In genomic region chr17:17041018-17041521, GRCh38 we compare ENCODE assay signal across 8 cellular contexts. TPM values are rescaled to one million over a fixed set of nuclear protein-coding genes. Genes with fewer than 3 reads are reported as not detected.
DNase-seq lines count a peak whose midpoint lies in the region; ATAC-seq and TF ChIP-seq lines count a peak whose summit lies in the region.

No MANE protein-coding gene starts in this region.

- H3K9me3 Mint-ChIP-seq in CD4-positive, CD25-positive, alpha-beta regulatory T cell: no peaks in the 10 kb centered on the region
- no peaks in the 10 kb centered on the region for H3K9me3 Mint-ChIP-seq in activated CD8-positive, alpha-beta T cell treated with anti-CD3 and anti-CD28 coated beads for 36 hours
- H3K9me3 Mint-ChIP-seq in immature natural killer cell: no peaks in the 10 kb centered on the region
- no peaks in the 10 kb centered on the region for H3K9me3 Mint-ChIP-seq in stimulated activated naive CD8-positive, alpha-beta T cell treated with anti-CD3 and anti-CD28 coated beads, Interleukin-15, amount 100 ng/mL, for 72 hours

- no peak overlapping the region for H3K4me3 ChIP-seq in CD4-positive, CD25-positive, alpha-beta regulatory T cell (ENCODE audit: low read depth, low read length)
- H3K4me3 ChIP-seq in Jurkat, Clone E6-1 (ENCODE audit: low read length): peak overlapping the region; percentile 56; the same call in 1 of the 2 replicates

- POLR2A ChIA-PET in activated CD8-positive, alpha-beta T cell treated with anti-CD3 and anti-CD28 coated beads for 36 hours (lab: Charles Lee): no interaction called here

- intact Hi-C loops in activated CD8-positive, alpha-beta T cell treated with anti-CD3 and anti-CD28 coated beads for 36 hours (cut with micrococcal nuclease): no loop called here

- no peak for TF ChIP-seq CTCF in activated CD8-positive, alpha-beta T cell treated with anti-CD3 and anti-CD28 coated beads for 36 hours (IDR thresholded peaks at IDR 0.05)

- H3K4me3 Mint-ChIP-seq in CD4-positive, CD25-positive, alpha-beta regulatory T cell: peak overlapping the region; percentile 73 to 84 (median 78)
- peak overlapping the region; percentile 62 for H3K4me3 Mint-ChIP-seq in activated CD8-positive, alpha-beta T cell treated with anti-CD3 and anti-CD28 coated beads for 36 hours
- H3K4me3 Mint-ChIP-seq in immature natural killer cell: peak overlapping the region; percentile 57 to 72 (median 68)
- peak overlapping the region; percentile 85 to 86 for H3K4me3 Mint-ChIP-seq in stimulated activated naive CD8-positive, alpha-beta T cell treated with anti-CD3 and anti-CD28 coated beads, Interleukin-15, amount 100 ng/mL, for 72 hours

- H3K9me3 ChIP-seq in CD4-positive, CD25-positive, alpha-beta regulatory T cell (ENCODE audit: control insufficient read depth in 2 of 2, low read length in 2 of 2): no peaks in the 10 kb centered on the region

- H3K27me3 Mint-ChIP-seq in CD4-positive, CD25-positive, alpha-beta regulatory T cell: no peaks in the 10 kb centered on the region
- no peaks in the 10 kb centered on the region for H3K27me3 Mint-ChIP-seq in activated CD8-positive, alpha-beta T cell treated with anti-CD3 and anti-CD28 coated beads for 36 hours
- peaks cover 0 to 5% (median 2%) of the 10 kb centered on the region in 3 donors for H3K27me3 Mint-ChIP-seq in immature natural killer cell (ENCODE audit: low read depth in 3 of 3)
- H3K27me3 Mint-ChIP-seq in stimulated activated naive CD8-positive, alpha-beta T cell treated with anti-CD3 and anti-CD28 coated beads, Interleukin-15, amount 100 ng/mL, for 72 hours: no peaks in the 10 kb centered on the region

- CTCF ChIA-PET in activated CD8-positive, alpha-beta T cell treated with anti-CD3 and anti-CD28 coated beads for 36 hours (lab: Charles Lee): interaction anchor here (0.7 to 1.3 kb wide), 3 partner anchors 12 to 232 kb away, joined by 3 read pairs; no protein-coding TSS in a partner anchor

- peaks cover 1% of the 10 kb centered on the region for H3K36me3 Mint-ChIP-seq in CD4-positive, CD25-positive, alpha-beta regulatory T cell
- H3K36me3 Mint-ChIP-seq in activated CD8-positive, alpha-beta T cell treated with anti-CD3 and anti-CD28 coated beads for 36 hours (ENCODE audit: low read depth): no peaks in the 10 kb centered on the region
- H3K36me3 Mint-ChIP-seq in immature natural killer cell: no peaks in the 10 kb centered on the region

- no peak overlapping the region for H3K27ac ChIP-seq in CD4-positive, CD25-positive, alpha-beta regulatory T cell (ENCODE audit: insufficient read depth, low read length, poor library complexity, severe bottlenecking)

- H3K27ac Mint-ChIP-seq in CD4-positive, CD25-positive, alpha-beta regulatory T cell: peak overlapping the region in 1 of 3 donors; percentile 17
- H3K27ac Mint-ChIP-seq in activated CD8-positive, alpha-beta T cell treated with anti-CD3 and anti-CD28 coated beads for 36 hours: no peak overlapping the region
- peak overlapping the region in 3 of 6 donors; percentile 4 to 59 (median 22) for H3K27ac Mint-ChIP-seq in immature natural killer cell
- no peak overlapping the region for H3K27ac Mint-ChIP-seq in stimulated activated naive CD8-positive, alpha-beta T cell treated with anti-CD3 and anti-CD28 coated beads, Interleukin-15, amount 100 ng/mL, for 72 hours

- no peaks in the 10 kb centered on the region for H3K36me3 ChIP-seq in CD4-positive, CD25-positive, alpha-beta regulatory T cell (ENCODE audit: control insufficient read depth, insufficient read depth, low read length)

- no peaks in the 10 kb centered on the region for H3K27me3 ChIP-seq in CD4-positive, CD25-positive, alpha-beta regulatory T cell (ENCODE audit: control insufficient read depth, insufficient read depth, low read length)

- peaks cover 17 to 43% (median 27%) of the 10 kb centered on the region in 4 donors for H3K4me1 Mint-ChIP-seq in CD4-positive, CD25-positive, alpha-beta regulatory T cell
- H3K4me1 Mint-ChIP-seq in activated CD8-positive, alpha-beta T cell treated with anti-CD3 and anti-CD28 coated beads for 36 hours (ENCODE audit: low read depth): peaks cover 36% of the 10 kb centered on the region
- peaks cover 38 to 42% of the 10 kb centered on the region in 2 donors for H3K4me1 Mint-ChIP-seq in immature natural killer cell
- peaks cover 44% of the 10 kb centered on the region for H3K4me1 Mint-ChIP-seq in stimulated activated naive CD8-positive, alpha-beta T cell treated with anti-CD3 and anti-CD28 coated beads, Interleukin-15, amount 100 ng/mL, for 72 hours

- peaks cover 42% of the 10 kb centered on the region for H3K4me1 ChIP-seq in CD4-positive, CD25-positive, alpha-beta regulatory T cell (ENCODE audit: control insufficient read depth, insufficient read depth, low read length, poor library complexity, severe bottlenecking)

- DNase-seq in CD4-positive, CD25-positive, alpha-beta regulatory T cell: no peak
- no peak for DNase-seq in Jurkat, Clone E6-1 (ENCODE audit: low read depth, low spot score)
- DNase-seq in activated CD8-positive, alpha-beta T cell treated with anti-CD3 and anti-CD28 coated beads for 36 hours: no peak
- DNase-seq in immature natural killer cell (no peak), NCI-H774 (lab: John Stamatoyannopoulos, UW) (no peak)
- DNase-seq in stimulated activated naive CD8-positive, alpha-beta T cell treated with anti-CD3 and anti-CD28 coated beads, Interleukin-15, amount 100 ng/mL, for 72 hours: no peak

- ATAC-seq in CD4-positive, CD25-positive, alpha-beta regulatory T cell (ENCODE audit: low read depth in 2 of 2): no peak
- ATAC-seq in activated CD8-positive, alpha-beta T cell treated with anti-CD3 and anti-CD28 coated beads for 36 hours: no peak
- ATAC-seq in stimulated activated naive CD8-positive, alpha-beta T cell treated with anti-CD3 and anti-CD28 coated beads, Interleukin-15, amount 100 ng/mL, for 72 hours: no peak
- ATAC-seq in HG03095 (IDR thresholded peaks at IDR 0.05; ENCODE audit: unreplicated experiment) (no peak), GM19467 (IDR thresholded peaks at IDR 0.05; ENCODE audit: unreplicated experiment) (no peak)

RNA-seq across cellular contexts. Expression of gene MPRIP, which starts 1.2 kb away (rescaled TPM):
- total RNA-seq in CD4-positive, CD25-positive, alpha-beta regulatory T cell: 234 TPM
- polyA plus RNA-seq in CD4-positive, CD25-positive, alpha-beta regulatory T cell: 10 to 100 TPM; 49.0 to 88.5 (median 55.8) TPM
- polyA plus RNA-seq in Jurkat, Clone E6-1 (2012; ENCODE audit: insufficient read depth, insufficient read length): 138 TPM
- 100 to 1,000 TPM; 132 to 135 TPM for total RNA-seq in activated CD8-positive, alpha-beta T cell treated with anti-CD3 and anti-CD28 coated beads for 36 hours
- polyA plus RNA-seq in immature natural killer cell: 10 to 100 TPM in 1 of 3 donors, 1 to 10 TPM in 2; 1.2 to 15.1 (median 4.2) TPM
